ENCODE assay signal across 8 cellular contexts in the genomic region with DNA sequence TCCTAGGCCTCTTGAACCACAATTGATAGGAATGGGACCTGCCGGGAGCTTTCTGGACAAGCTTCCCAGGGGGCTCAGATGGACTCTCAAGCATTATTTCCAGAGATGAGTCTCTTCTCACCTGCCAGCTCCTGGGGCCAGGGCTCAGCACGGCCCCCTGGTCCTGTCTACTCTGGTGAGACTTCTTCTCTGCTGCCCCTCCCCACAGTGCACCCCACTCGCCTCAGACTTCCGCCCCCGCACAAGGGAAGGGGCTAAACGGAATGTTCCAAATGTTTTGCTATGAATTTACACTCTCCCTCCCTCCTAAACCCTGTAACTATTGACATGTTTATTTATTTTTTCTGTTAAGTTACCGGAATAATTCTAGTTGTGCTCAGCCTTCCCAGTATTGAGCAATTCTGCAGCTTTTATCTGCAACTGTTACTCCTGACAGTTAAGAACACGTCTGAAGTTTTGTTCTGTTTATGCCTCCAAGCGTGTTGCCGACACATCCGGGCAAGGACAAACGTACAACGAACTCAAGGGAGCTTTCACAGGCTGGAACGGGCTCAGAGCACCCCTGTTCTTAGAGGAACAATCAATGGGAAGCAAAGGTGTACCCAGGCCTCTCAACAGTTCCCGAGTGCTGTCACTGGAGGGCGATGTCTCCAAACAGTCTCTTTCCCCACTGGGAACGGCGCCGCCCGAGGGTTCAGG. TPM values are rescaled to one million over a fixed set of nuclear protein-coding genes. Genes with fewer than 3 reads are reported as not detected.
DNase-seq lines count a peak whose midpoint lies in the region; ATAC-seq and TF ChIP-seq lines count a peak whose summit lies in the region.

No MANE protein-coding gene starts in this region.

- peak; percentile 27 for DNase-seq in NCI-H774 (lab: John Stamatoyannopoulos, UW)
- DNase-seq in germinal center (ENCODE audit: low spot score) = peak; percentile 59
- DNase-seq in pons (ENCODE audit: low spot score) = peak; percentile 39
- DNase-seq in immature natural killer cell = no peak

- peaks cover 35% of the 10 kb centered on the region for H3K27me3 Mint-ChIP-seq in activated T-helper 17 cell treated with anti-CD3 and anti-CD28 coated beads, Interleukin-2, amount 50 U/mL, for 72 hours
- peaks cover 5 to 17% (median 10%) of the 10 kb centered on the region in 3 donors for H3K27me3 Mint-ChIP-seq in immature natural killer cell (ENCODE audit: low read depth in 3 of 3)

- 0 out of 2 replicates have a peak, but pooled peaks cover 13% of the 10 kb centered on the region for H3K27me3 ChIP-seq in DOHH2 (ENCODE audit: control insufficient read depth, low read length)

- H3K36me3 Mint-ChIP-seq in activated T-helper 17 cell treated with anti-CD3 and anti-CD28 coated beads, Interleukin-2, amount 50 U/mL, for 72 hours (ENCODE audit: low read depth) = no peaks in the 10 kb centered on the region
- H3K36me3 Mint-ChIP-seq in immature natural killer cell = no peaks in the 10 kb centered on the region

- H3K27ac ChIP-seq in DOHH2 (ENCODE audit: low read depth, low read length) = no peak overlapping the region

- H4K20me1 ChIP-seq in DOHH2 (ENCODE audit: control insufficient read depth, insufficient read depth, low read depth, low read length) = no peaks in the 10 kb centered on the region

- no peaks in the 10 kb centered on the region for H3K9me3 Mint-ChIP-seq in activated T-helper 17 cell treated with anti-CD3 and anti-CD28 coated beads, Interleukin-2, amount 50 U/mL, for 72 hours
- H3K9me3 Mint-ChIP-seq in immature natural killer cell = no peaks in the 10 kb centered on the region

- no peaks in the 10 kb centered on the region for H3K9me2 ChIP-seq in DOHH2 (replicated peaks; ENCODE audit: control insufficient read depth, low read length)

- TF ChIP-seq CTCF in DOHH2 (IDR thresholded peaks at IDR 0.05; ENCODE audit: low read depth, low read length, poor library complexity, severe bottlenecking) = peak; percentile 66

- H3K27ac Mint-ChIP-seq in activated T-helper 17 cell treated with anti-CD3 and anti-CD28 coated beads, Interleukin-2, amount 50 U/mL, for 72 hours = no peak overlapping the region
- H3K27ac Mint-ChIP-seq in immature natural killer cell = no peak overlapping the region

- H3K4me3 Mint-ChIP-seq in activated T-helper 17 cell treated with anti-CD3 and anti-CD28 coated beads, Interleukin-2, amount 50 U/mL, for 72 hours = no peak overlapping the region
- H3K4me3 Mint-ChIP-seq in immature natural killer cell = no peak overlapping the region

- no peaks in the 10 kb centered on the region for H3F3A ChIP-seq in DOHH2 (ENCODE audit: control insufficient read depth, insufficient read depth)

- no peaks in the 10 kb centered on the region for H3K9me3 ChIP-seq in DOHH2 (ENCODE audit: control insufficient read depth, insufficient read depth, low read length)

- no peak overlapping the region for H3K4me3 ChIP-seq in DOHH2 (ENCODE audit: low read length)

- peaks cover 5% of the 10 kb centered on the region for H3K4me1 Mint-ChIP-seq in activated T-helper 17 cell treated with anti-CD3 and anti-CD28 coated beads, Interleukin-2, amount 50 U/mL, for 72 hours
- peaks cover 8 to 14% of the 10 kb centered on the region in 2 donors for H3K4me1 Mint-ChIP-seq in immature natural killer cell

- no peaks in the 10 kb centered on the region for H3K79me2 ChIP-seq in DOHH2 (ENCODE audit: control insufficient read depth, low read length)

- ATAC-seq in GM19438 (IDR thresholded peaks at IDR 0.05; ENCODE audit: low read depth, unreplicated experiment) = peak; percentile 88
- peak; percentile 69 for ATAC-seq in HG03354 (IDR thresholded peaks at IDR 0.05; ENCODE audit: poor library complexity, severe bottlenecking, unreplicated experiment)
- peak; percentile 86 for ATAC-seq in activated T-helper 17 cell treated with anti-CD3 and anti-CD28 coated beads, Interleukin-2, amount 50 U/mL, for 72 hours (replicated peaks)

- H3K4me2 ChIP-seq in DOHH2 (ENCODE audit: low read length) = no peak overlapping the region

- no peaks in the 10 kb centered on the region for H3K36me3 ChIP-seq in DOHH2 (ENCODE audit: control insufficient read depth, low read length)

- H3K4me1 ChIP-seq in DOHH2 (ENCODE audit: control insufficient read depth, low read length) = peaks cover 2% of the 10 kb centered on the region; the same call in 1 of the 2 replicates

RNA-seq across cellular contexts. Expression of gene FHIP2A, which starts 55.2 kb away (rescaled TPM):
- total RNA-seq in activated T-helper 17 cell treated with anti-CD3 and anti-CD28 coated beads, Interleukin-2, amount 50 U/mL, for 72 hours = 10 to 100 TPM; 22.8 to 31.2 TPM
- 10 to 100 TPM; 10.4 to 18.4 (median 10.5) TPM for polyA plus RNA-seq in immature natural killer cell

Comparison
In these comparisons a context has a peak if more than half of its experiments do, and no peak if none do; other contexts are left out.
1. DNase-seq: peak in NCI-H774 (single experiment), germinal center (single experiment) and pons (single experiment); none in immature natural killer cell (0 of 3).
2. Peak in every context shown above with its lines, with median percentiles within 50 percentile points of each other: ATAC-seq.